In genomic region chr19:47718427-47719046, GRCh38 we compare ENCODE assay signal across 8 cellular contexts. TPM values are rescaled to one million over a fixed set of nuclear protein-coding genes. Genes with fewer than 3 reads are reported as not detected.
DNase-seq lines count a peak whose midpoint lies in the region; TF ChIP-seq lines count a peak whose summit lies in the region.
"Not testable (repeated sequence)": the region's sequence is repeated elsewhere in the genome, so short reads cannot be mapped to it uniquely, and the experiment has no call there.

No MANE protein-coding gene starts in this region.

- H2AFZ ChIP-seq in GM23248; smooth muscle cell (ENCODE audit: low read depth): not testable (repeated sequence)
- H2AFZ ChIP-seq in neuron (ENCODE audit: low read depth, low read length), result peak overlapping the region; percentile 17

- peaks cover 17% of the 10 kb centered on the region; the same call in 1 of the 2 replicates for H3K36me3 ChIP-seq in GM23248 (ENCODE audit: low read depth)
- H3K36me3 ChIP-seq in neuron (ENCODE audit: insufficient read depth, low read length); smooth muscle cell (ENCODE audit: low read depth); uterus: not testable (repeated sequence)

- peak overlapping the region; percentile 100 for H3K4me3 Mint-ChIP-seq in chondrocyte (ENCODE audit: unreplicated experiment)

- not testable (repeated sequence) for DNase-seq in GM23248; chondrocyte (ENCODE audit: low spot score); fibroblast of pulmonary artery (ENCODE audit: low read depth); smooth muscle cell (lab: John Stamatoyannopoulos, UW; ENCODE audit: unreplicated experiment); uterus

- H3K4me1 ChIP-seq in GM23248 (ENCODE audit: insufficient read depth) (peaks cover 57% of the 10 kb centered on the region), uterus (peaks cover 0 to 23% of the 10 kb centered on the region in 2 donors)
- not testable (repeated sequence) for H3K4me1 ChIP-seq in neuron (ENCODE audit: insufficient read depth, low read length); smooth muscle cell (ENCODE audit: low read depth)

- intact Hi-C loops in uterus (cut with DNase I; ENCODE audit: low total_unique reads), result loop anchor here (10.0 kb wide), 1 partner anchor 66 kb away; no protein-coding TSS in a partner anchor

- not testable (repeated sequence) for TF ChIP-seq CTCF in WI38 (IDR thresholded peaks at IDR 0.05; ENCODE audit: low read depth, low read length); chondrocyte (IDR thresholded peaks at IDR 0.05); fibroblast of pulmonary artery (IDR thresholded peaks at IDR 0.05; ENCODE audit: low read length, missing control alignments); smooth muscle cell (IDR thresholded peaks at IDR 0.05; ENCODE audit: borderline replicate concordance, insufficient read depth, poor library complexity, severe bottlenecking); uterus (IDR thresholded peaks at IDR 0.05)

- not testable (repeated sequence) for H4K20me1 ChIP-seq in GM23248 (ENCODE audit: insufficient read depth)
- peaks cover 33% of the 10 kb centered on the region for H4K20me1 ChIP-seq in smooth muscle cell (ENCODE audit: low read depth)

- H3K36me3 Mint-ChIP-seq in chondrocyte (ENCODE audit: low read depth), result peaks cover 35% of the 10 kb centered on the region

- H3K27ac Mint-ChIP-seq in chondrocyte (ENCODE audit: unreplicated experiment), result peak overlapping the region; percentile 95

- peaks cover 91% of the 10 kb centered on the region for H3K4me1 Mint-ChIP-seq in chondrocyte (ENCODE audit: low read depth)

- not testable (repeated sequence) for TF ChIP-seq POLR2A in uterus (IDR thresholded peaks at IDR 0.05)

- H3K9me3 Mint-ChIP-seq in chondrocyte (ENCODE audit: low read depth), result not testable (repeated sequence)

- H3K27me3 ChIP-seq in GM23248 (replicated peaks; ENCODE audit: insufficient read depth); layer of hippocampus (ENCODE audit: control insufficient read depth, insufficient read depth, low read length); neuron (ENCODE audit: insufficient read depth, low read length); smooth muscle cell (ENCODE audit: low read depth); uterus: not testable (repeated sequence)

- peak overlapping the region; percentile 96 for H3K27ac ChIP-seq in GM23248
- peak overlapping the region; percentile 65 for H3K27ac ChIP-seq in layer of hippocampus (ENCODE audit: low read depth, low read length)
- H3K27ac ChIP-seq in smooth muscle cell (ENCODE audit: low read depth), result peak overlapping the region; percentile 92
- H3K27ac ChIP-seq in uterus, result peak overlapping the region; percentile 94 to 96

- H3K9me3 ChIP-seq in GM23248 (ENCODE audit: low read depth); neuron (ENCODE audit: low read length); smooth muscle cell (replicated peaks; ENCODE audit: low read depth); uterus: not testable (repeated sequence)

- not testable (repeated sequence) for H3K9me2 ChIP-seq in GM23248 (ENCODE audit: insufficient read depth)

- peak overlapping the region; percentile 76 for H3K4me2 ChIP-seq in GM23248 (ENCODE audit: unreplicated experiment)
- peak overlapping the region; percentile 70 for H3K4me2 ChIP-seq in smooth muscle cell

- WGBS in GM23248 (ENCODE audit: low coverage in 1 of 2, low lambda C conversion rate in 2 of 2, missing lambda C conversion rate in 2 of 2), 2 experiments, result 6 to 14% methylated on average over 9 to 10 of the region's 10 CpGs
- 61% methylated on average over 9 of the region's 10 CpGs for WGBS in smooth muscle cell (ENCODE audit: low lambda C conversion rate)

- peak overlapping the region; percentile 40 for H3K4me3 ChIP-seq in GM23248
- peak overlapping the region; percentile 40 for H3K4me3 ChIP-seq in WI38 (ENCODE audit: low read depth, low read length)
- H3K4me3 ChIP-seq in fibroblast of pulmonary artery (replicated peaks; ENCODE audit: low read depth, low read length), result peak overlapping the region; percentile 34
- peak overlapping the region; percentile 13 for H3K4me3 ChIP-seq in neuron (ENCODE audit: low read length)
- not testable (repeated sequence) for H3K4me3 ChIP-seq in smooth muscle cell
- H3K4me3 ChIP-seq in uterus, result peak overlapping the region; percentile 11 to 35

- in situ Hi-C loops in GM23248 (cut with MboI), result not testable (repeated sequence)

- not testable (repeated sequence) for H3K27me3 Mint-ChIP-seq in chondrocyte (ENCODE audit: low read depth)

- H3K9ac ChIP-seq in GM23248 (peak overlapping the region; percentile 79), smooth muscle cell (ENCODE audit: low read depth) (peak overlapping the region; percentile 27)

- peaks cover 71% of the 10 kb centered on the region for H3K79me2 ChIP-seq in GM23248 (ENCODE audit: insufficient read depth)
- H3K79me2 ChIP-seq in smooth muscle cell (ENCODE audit: low read depth), result peaks cover 51% of the 10 kb centered on the region

- H3F3A ChIP-seq in GM23248 (ENCODE audit: insufficient read depth) (peaks cover 56% of the 10 kb centered on the region), smooth muscle cell (ENCODE audit: low read depth) (peaks cover 33% of the 10 kb centered on the region)

RNA-seq across cellular contexts. Expression of gene EHD2, which starts 5.3 kb away (rescaled TPM):
- total RNA-seq in GM23248 (2014; rRNA removed; shearing (Covaris generic)), result 163 and 169 TPM in 2 replicates
- polyA plus RNA-seq in GM23248 (2016; fragmentation: Nextera tagmentation; extraction: Ambion mirVana) (498 and 517 TPM in 2 replicates), smooth muscle cell (200 TPM in 2 replicates)
- total RNA-seq in chondrocyte (304 to 497 TPM (median 493 TPM) in 3 replicates), smooth muscle cell (44.3 and 65.6 TPM in 2 replicates), uterus (100 to 1,000 TPM in 1 of 4 donors, 10 to 100 TPM in 3; 72.0 to 198 (median 82.9) TPM)

RNA-seq across cellular contexts. Expression of gene NOP53, which starts 26.8 kb away (rescaled TPM):
- total RNA-seq in GM23248 (2014; rRNA removed; shearing (Covaris generic)), result 58.3 and 62.8 TPM in 2 replicates
- polyA plus RNA-seq in GM23248 (2016; fragmentation: Nextera tagmentation; extraction: Ambion mirVana), result 39.8 and 40.7 TPM in 2 replicates
- 91.7 to 122 TPM (median 108 TPM) in 3 replicates for total RNA-seq in chondrocyte
- 42.8 and 48.9 TPM in 2 replicates for total RNA-seq in smooth muscle cell
- 74.5 and 95.2 TPM in 2 replicates for polyA plus RNA-seq in smooth muscle cell
- 100 to 1,000 TPM; 116 to 555 (median 444) TPM for total RNA-seq in uterus

RNA-seq across cellular contexts. Expression of gene SELENOW, which starts 60.0 kb away (rescaled TPM):
- total RNA-seq in GM23248 (2014; rRNA removed; shearing (Covaris generic)), result 436 and 571 TPM in 2 replicates
- polyA plus RNA-seq in GM23248 (2016; fragmentation: Nextera tagmentation; extraction: Ambion mirVana) (558 and 561 TPM in 2 replicates), smooth muscle cell (527 and 558 TPM in 2 replicates)
- total RNA-seq in chondrocyte (285 to 351 TPM (median 337 TPM) in 3 replicates), smooth muscle cell (415 and 441 TPM in 2 replicates), uterus (1,000 to 10,000 TPM in 1 of 4 donors, 100 to 1,000 TPM in 3; 173 to 1,323 (median 512) TPM)
